8 cellular contexts compared by ENCODE assay signal in the genomic region with DNA sequence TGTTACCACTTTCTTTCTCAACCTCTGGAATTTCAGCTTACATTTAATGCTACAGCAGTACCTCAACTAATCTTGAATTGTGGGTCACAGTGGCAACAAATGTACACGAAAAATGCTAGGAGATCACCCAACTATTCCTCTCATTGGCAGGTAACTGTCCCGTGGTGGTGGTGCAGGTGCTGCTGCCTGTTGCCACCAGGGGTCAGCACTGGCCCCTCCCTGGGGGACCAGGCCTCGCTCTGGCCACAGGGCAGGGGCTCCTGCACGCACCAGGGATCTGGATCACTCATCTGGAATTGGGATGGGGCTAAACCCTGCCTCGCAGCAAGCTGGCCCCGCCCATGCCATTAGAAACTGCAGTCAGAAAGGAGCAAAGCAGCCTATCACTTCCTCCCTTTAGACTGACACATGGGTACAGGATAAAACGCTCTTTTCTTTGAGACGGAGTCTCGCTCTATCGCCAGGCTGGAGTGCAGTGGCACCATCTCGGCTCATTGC. TPM values are rescaled to one million over a fixed set of nuclear protein-coding genes. Genes with fewer than 3 reads are reported as not detected.
A peak's percentile ranks its signal among the peaks of the same experiment; 100 is the strongest.
DNase-seq lines count a peak whose midpoint lies in the region; ATAC-seq, FAIRE-seq and TF ChIP-seq lines count a peak whose summit lies in the region.

No MANE protein-coding gene starts in this region.

- H3K27me3 ChIP-seq in adipocyte (replicated peaks; ENCODE audit: control insufficient read depth, insufficient read depth, low read length) (no peaks in the 10 kb centered on the region), right atrium auricular region (no peaks in the 10 kb centered on the region), small intestine (ENCODE audit: control insufficient read depth in 2 of 2, insufficient read depth in 2 of 2, low read length in 2 of 2) (no peaks in the 10 kb centered on the region)

- no peak for ATAC-seq in GM19328 (IDR thresholded peaks at IDR 0.05; ENCODE audit: unreplicated experiment)
- no peak for ATAC-seq in HG02588 (IDR thresholded peaks at IDR 0.05; ENCODE audit: unreplicated experiment)

- H3K4me3 ChIP-seq in adipocyte (ENCODE audit: low read length) (peak overlapping the region; percentile 28), right atrium auricular region (no peak overlapping the region), small intestine (ENCODE audit: low read depth in 1 of 2, low read length in 2 of 2) (no peak overlapping the region)

- DNase-seq in H4 (ENCODE audit: low spot score) (peak; percentile 55), SK-MEL-5 (ENCODE audit: low read depth, low spot score) (peak; percentile 73), adipocyte (ENCODE audit: low read depth) (peak; percentile 89), right atrium auricular region (ENCODE audit: low spot score) (peak; percentile 76), small intestine (peak; percentile 68)

- WGBS in small intestine, 3 donors = 48 to 55% (median 53%) methylated on average over 11 of the region's 11 CpGs

- peaks cover 59% of the 10 kb centered on the region for H3K36me3 ChIP-seq in adipocyte (ENCODE audit: control insufficient read depth, insufficient read depth, low read length, severe bottlenecking)
- peaks cover 58% of the 10 kb centered on the region for H3K36me3 ChIP-seq in right atrium auricular region
- peaks cover 6 to 12% of the 10 kb centered on the region in 2 donors for H3K36me3 ChIP-seq in small intestine (ENCODE audit: control insufficient read depth in 2 of 2, insufficient read depth in 2 of 2, low read length in 2 of 2)

- in situ Hi-C loops in SK-MEL-5 (cut with HindIII; ENCODE audit: low pct_unique_long_range_greater_than_20kb, low sequenced_read_pairs) = no loop called here

- peaks cover 42% of the 10 kb centered on the region for H3K4me1 ChIP-seq in adipocyte (ENCODE audit: control insufficient read depth, insufficient read depth, low read length)
- H3K4me1 ChIP-seq in right atrium auricular region = peaks cover 0 to 41% of the 10 kb centered on the region in 2 donors
- H3K4me1 ChIP-seq in small intestine (ENCODE audit: control insufficient read depth in 2 of 2, insufficient read depth in 1 of 2, low read depth in 1 of 2, low read length in 1 of 2) = no peaks in the 10 kb centered on the region

- TF ChIP-seq CTCF in C4-2B (conservative IDR thresholded peaks at IDR 0.05) (peak; percentile 98), right atrium auricular region (IDR thresholded peaks at IDR 0.05) (peak; percentile 73 to 92)

- H3K9ac ChIP-seq in adipocyte (ENCODE audit: low read length) = peak overlapping the region; percentile 66

- peak overlapping the region; percentile 65 for H3K27ac ChIP-seq in C4-2B
- H3K27ac ChIP-seq in right atrium auricular region = peak overlapping the region; percentile 37 to 63
- H3K27ac ChIP-seq in small intestine (ENCODE audit: low read depth in 1 of 2, low read length in 1 of 2) = peak overlapping the region in 1 of 2 donors; percentile 11

- FAIRE-seq in small intestine (lab: Jason Lieb, UNC) = no peak

- no peaks in the 10 kb centered on the region for H3K9me3 ChIP-seq in adipocyte (ENCODE audit: control insufficient read depth, low read length)
- no peaks in the 10 kb centered on the region for H3K9me3 ChIP-seq in right atrium auricular region
- no peaks in the 10 kb centered on the region for H3K9me3 ChIP-seq in small intestine (ENCODE audit: control insufficient read depth, low read depth)

RNA-seq across cellular contexts. Expression of a gene that starts 6.9 kb away (rescaled TPM):
- 20.2 and 27.8 TPM in 2 replicates for total RNA-seq in H4 (2014; rRNA removed; shearing (Covaris generic))
- total RNA-seq in SK-MEL-5 (2014; rRNA removed; shearing (Covaris generic)) = 31.2 and 37.8 TPM in 2 replicates
- 37.3 and 53.6 TPM in 2 replicates for polyA plus RNA-seq in SK-MEL-5 (2015; cell fraction: cytosol; rRNA removed)
- polyA plus RNA-seq in SK-MEL-5 (2015; cell fraction: nucleus; rRNA removed) = 40.9 and 51.0 TPM in 2 replicates
- 10 to 100 TPM; 20.2 to 29.5 TPM for total RNA-seq in right atrium auricular region
- 10 to 100 TPM; 23.5 to 37.4 (median 27.3) TPM for polyA plus RNA-seq in small intestine

RNA-seq across cellular contexts. Expression of a gene that starts 18.8 kb away (rescaled TPM):
- not detected in 2 replicates for total RNA-seq in H4 (2014; rRNA removed; shearing (Covaris generic))
- total RNA-seq in SK-MEL-5 (2014; rRNA removed; shearing (Covaris generic)) = 0.56 TPM in 1 of 2 replicates, not detected in the other
- polyA plus RNA-seq in SK-MEL-5 (2015; cell fraction: cytosol; rRNA removed) = not detected in 2 replicates
- not detected in 2 replicates for polyA plus RNA-seq in SK-MEL-5 (2015; cell fraction: nucleus; rRNA removed)
- not detected for total RNA-seq in right atrium auricular region
- under 1 TPM in 1 of 3 donors, not detected in 2; 0.10 TPM for polyA plus RNA-seq in small intestine

RNA-seq across cellular contexts. Expression of a gene that starts 27.6 kb away (rescaled TPM):
- total RNA-seq in H4 (2014; rRNA removed; shearing (Covaris generic)) = 44.0 and 48.4 TPM in 2 replicates
- total RNA-seq in SK-MEL-5 (2014; rRNA removed; shearing (Covaris generic)) = 77.0 and 84.2 TPM in 2 replicates
- 352 and 370 TPM in 2 replicates for polyA plus RNA-seq in SK-MEL-5 (2015; cell fraction: cytosol; rRNA removed)
- polyA plus RNA-seq in SK-MEL-5 (2015; cell fraction: nucleus; rRNA removed) = 35.1 and 38.5 TPM in 2 replicates
- total RNA-seq in right atrium auricular region = 100 to 1,000 TPM; 265 to 288 TPM
- 100 to 1,000 TPM in 2 of 3 donors, 10 to 100 TPM in 1; 70.0 to 136 (median 101) TPM for polyA plus RNA-seq in small intestine
